ENCODE assay signal across 9 cellular contexts in genomic region chr3:172138031-172138538, GRCh38.
DNase-seq lines count a peak whose midpoint lies in the region; ATAC-seq and TF ChIP-seq lines count a peak whose summit lies in the region.
"Had no signal": no experiment of that assay in that cellular context is flagged by ENCODE, and none has a peak within 500 bp of the region (broad histone marks: within the 10 kb centered on the region; RNA-seq: fewer than 3 reads in every experiment).

No MANE protein-coding gene starts in this region.

- H3K27ac ChIP-seq in SK-N-MC (peak overlapping the region; percentile 87), parathyroid adenoma (peak overlapping the region; percentile 3)

- no peak overlapping the region for H2AFZ ChIP-seq in parathyroid adenoma

- H3K4me3 ChIP-seq in SK-N-MC, result peak overlapping the region; percentile 27; the same call in 1 of the 2 replicates
- no peak overlapping the region for H3K4me3 ChIP-seq in fibroblast of pulmonary artery (replicated peaks; ENCODE audit: low read depth, low read length)
- no peak overlapping the region for H3K4me3 ChIP-seq in parathyroid adenoma (ENCODE audit: low read depth, low read length)

- H3K79me2 ChIP-seq in parathyroid adenoma, result peaks cover 30% of the 10 kb centered on the region

- H3K4me1 ChIP-seq in parathyroid adenoma, result peaks cover 20% of the 10 kb centered on the region

- no peak overlapping the region for H3K4me2 ChIP-seq in parathyroid adenoma (ENCODE audit: low read length)

- no peaks in the 10 kb centered on the region; the same call in 1 of the 2 replicates for H3K36me3 ChIP-seq in SK-N-MC (ENCODE audit: insufficient read depth, low read length)
- H3K36me3 ChIP-seq in parathyroid adenoma (ENCODE audit: control insufficient read depth, insufficient read depth, low read length), result no peaks in the 10 kb centered on the region

- TF ChIP-seq CTCF in fibroblast of pulmonary artery (IDR thresholded peaks at IDR 0.05; ENCODE audit: low read length, missing control alignments), result no peak
- no peak for TF ChIP-seq CTCF in parathyroid adenoma (IDR thresholded peaks at IDR 0.05)

- ATAC-seq in GM21526 (IDR thresholded peaks at IDR 0.05; ENCODE audit: low FRiP score, unreplicated experiment), result no peak

- no peaks in the 10 kb centered on the region for H3K27me3 ChIP-seq in parathyroid adenoma (ENCODE audit: control insufficient read depth, insufficient read depth, low read length)

- DNase-seq in EH (ENCODE audit: low read depth) (peak; percentile 64), SK-N-MC (ENCODE audit: low read depth, low spot score) (no peak), fibroblast of pulmonary artery (ENCODE audit: low read depth) (peak; percentile 84), nucleus accumbens (lab: John Stamatoyannopoulos, UW) (no peak), OCI-M1 (lab: John Stamatoyannopoulos, UW) (no peak)
- no peak for DNase-seq in effector CD8-positive, alpha-beta T cell (lab: John Stamatoyannopoulos, UW)
- DNase-seq: NCI-H2171 treated with DMSO at 0.1 percent for 48 hours had no signal

- no peaks in the 10 kb centered on the region for H3K9me3 ChIP-seq in SK-N-MC (ENCODE audit: low read depth, low read length)
- H3K9me3 ChIP-seq in parathyroid adenoma (ENCODE audit: control insufficient read depth, low read length), result no peaks in the 10 kb centered on the region

- H3K9ac ChIP-seq in SK-N-MC (ENCODE audit: insufficient read length) (peak overlapping the region; percentile 12), parathyroid adenoma (no peak overlapping the region)

Comparison
In these comparisons a context has a peak if more than half of its experiments do, and no peak if none do; other contexts are left out.
1. DNase-seq: peak in EH (single experiment) and fibroblast of pulmonary artery (single experiment); none in SK-N-MC (single experiment), nucleus accumbens (0 of 56), effector CD8-positive, alpha-beta T cell (single experiment) and OCI-M1 (single experiment).